ENCODE assay signal across 24 cellular contexts in the genomic region with DNA sequence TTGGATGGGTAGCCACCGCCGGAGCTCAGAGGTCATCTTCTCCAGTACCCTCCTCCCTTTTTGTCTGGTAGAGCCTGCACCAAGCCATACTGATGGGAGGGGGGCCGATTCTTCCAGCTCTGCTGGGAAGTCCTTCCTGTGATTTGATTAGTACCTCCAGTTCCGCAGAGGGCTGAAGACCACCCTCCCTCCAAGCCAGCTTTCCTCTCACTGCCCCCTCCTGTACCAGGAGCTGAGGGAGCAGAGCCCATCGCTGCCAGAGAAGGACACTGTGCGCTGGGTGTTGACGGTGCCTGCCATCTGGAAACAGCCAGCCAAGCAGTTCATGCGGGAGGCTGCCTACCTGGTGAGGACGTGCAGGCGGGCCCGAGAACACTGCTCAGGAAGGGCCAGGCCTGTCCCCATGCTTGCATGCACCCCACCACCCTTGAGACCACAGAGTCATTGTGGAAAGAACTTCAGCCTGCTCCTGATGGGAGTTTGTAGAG. TPM values are rescaled to one million over a fixed set of nuclear protein-coding genes. Genes with fewer than 3 reads are reported as not detected.
DNase-seq lines count a peak whose midpoint lies in the region; TF ChIP-seq lines count a peak whose summit lies in the region.
"Had no signal": no experiment of that assay in that cellular context is flagged by ENCODE, and none has a peak within 500 bp of the region (broad histone marks: within the 10 kb centered on the region; RNA-seq: fewer than 3 reads in every experiment).

No MANE protein-coding gene starts in this region.

- no peaks in the 10 kb centered on the region for H4K20me1 ChIP-seq in OCI-LY7 (ENCODE audit: insufficient read depth, low read length)
- no peaks in the 10 kb centered on the region for H4K20me1 ChIP-seq in osteoblast (ENCODE audit: insufficient read depth, low read length)

- peak overlapping the region; percentile 47; the same call in 1 of the 2 replicates for H3K4me2 ChIP-seq in OCI-LY7 (ENCODE audit: low read length)
- no peak overlapping the region for H3K4me2 ChIP-seq in osteoblast (ENCODE audit: insufficient read depth, low read length)

- no peak for TF ChIP-seq CTCF in OCI-LY7 (conservative IDR thresholded peaks at IDR 0.05; ENCODE audit: low read length)
- TF ChIP-seq CTCF in osteoblast (IDR thresholded peaks at IDR 0.05; ENCODE audit: extremely low read depth, low read depth, low read length): no peak

- WGBS in iPS DF 6.9 (ENCODE audit: insufficient coverage, insufficient read length): no CpG with 5 or more reads among the region's 11 CpGs

- H3K9me2 ChIP-seq in OCI-LY7 (ENCODE audit: insufficient read depth, low read length): no peaks in the 10 kb centered on the region

- H3K36me3 ChIP-seq in OCI-LY7 (ENCODE audit: insufficient read depth, low read length) (no peaks in the 10 kb centered on the region; the same call in 1 of the 2 replicates), iPS DF 6.9 (ENCODE audit: control insufficient read depth, insufficient read depth, low read length) (no peaks in the 10 kb centered on the region), osteoblast (ENCODE audit: insufficient read depth, low read length) (no peaks in the 10 kb centered on the region)
- H3K36me3 ChIP-seq: Peyer's patch, SJCRH30 had no signal

- intact Hi-C loops in OCI-LY7 (cut with micrococcal nuclease; ENCODE audit: unreplicated experiment): no loop called here

- POLR2A ChIA-PET in OCI-LY7 (lab: Charles Lee): interaction anchor here (1.1 kb wide), 1 partner anchor 12 kb away, joined by 3 read pairs; no protein-coding TSS in a partner anchor

- no peaks in the 10 kb centered on the region for H3K4me1 ChIP-seq in OCI-LY7 (ENCODE audit: insufficient read depth, low read length, poor library complexity, severe bottlenecking)
- H3K4me1 ChIP-seq in iPS DF 6.9 (ENCODE audit: control insufficient read depth, insufficient read depth, low read length): peaks cover 14% of the 10 kb centered on the region; the same call in 1 of the 2 replicates
- H3K4me1 ChIP-seq in osteoblast (ENCODE audit: insufficient read depth, low read length): no peaks in the 10 kb centered on the region
- H3K4me1 ChIP-seq: SJCRH30 had no signal

- CTCF ChIA-PET in OCI-LY7 (lab: Charles Lee; ENCODE audit: unreplicated experiment): interaction anchor here (0.6 to 1.0 kb wide), 2 partner anchors 8 to 19 kb away, joined by 3 to 11 read pairs; no protein-coding TSS in a partner anchor

- no peak overlapping the region for H3K4me3 ChIP-seq in OCI-LY7 (ENCODE audit: low read depth, low read length, poor library complexity, severe bottlenecking)
- peak overlapping the region; percentile 40; the same call in 1 of the 2 replicates for H3K4me3 ChIP-seq in iPS DF 6.9 (ENCODE audit: low read length)
- no peak overlapping the region for H3K4me3 ChIP-seq in osteoblast (ENCODE audit: insufficient read depth, low read length)
- H3K4me3 ChIP-seq: SJCRH30 had no signal

- H2AFZ ChIP-seq in OCI-LY7 (ENCODE audit: low read length) (no peak overlapping the region), osteoblast (ENCODE audit: low read length) (no peak overlapping the region)

- H3K79me2 ChIP-seq in OCI-LY7 (ENCODE audit: insufficient read depth, low read depth, low read length) (no peaks in the 10 kb centered on the region), osteoblast (ENCODE audit: insufficient read depth, low read length) (no peaks in the 10 kb centered on the region)

- no peak overlapping the region for H3K27ac ChIP-seq in OCI-LY7 (ENCODE audit: low read depth, low read length, poor library complexity, severe bottlenecking)
- H3K27ac ChIP-seq in iPS DF 6.9 (ENCODE audit: low read length): no peak overlapping the region
- H3K27ac ChIP-seq in osteoblast (ENCODE audit: low read depth, low read length): no peak overlapping the region
- H3K27ac ChIP-seq: 22Rv1, dorsolateral prefrontal cortex, Peyer's patch, SJCRH30 had no signal

- H3K27me3 ChIP-seq in iPS DF 6.9 (ENCODE audit: control insufficient read depth, insufficient read depth, low read length): peaks cover 4% of the 10 kb centered on the region
- peaks cover 2% of the 10 kb centered on the region for H3K27me3 ChIP-seq in osteoblast (ENCODE audit: insufficient read depth, low read length)
- H3K27me3 ChIP-seq: SJCRH30, upper lobe of left lung had no signal

- peak; percentile 28 for DNase-seq in NCI-H1105 treated with DMSO at 0.1 percent for 48 hours (lab: John Stamatoyannopoulos, UW)
- no peak for DNase-seq in NCI-H1105 (lab: John Stamatoyannopoulos, UW)
- DNase-seq in OCI-LY7 (ENCODE audit: low spot score): no peak
- DNase-seq in iPS DF 6.9 (ENCODE audit: low read depth, low spot score): no peak
- peak; percentile 14 for DNase-seq in osteoblast (ENCODE audit: insufficient read length, low spot score, missing footprints)
- no peak for DNase-seq in medulla oblongata (ENCODE audit: extremely low spot score)
- no peak for DNase-seq in NCI-H226
- no peak for DNase-seq in retina
- DNase-seq: DMS79, NCI-H2081 treated with DMSO at 0.1 percent for 48 hours, NCI-H510A had no signal

- BruUV-seq in OCI-LY7 (replicated peaks; lab: Mats Ljungman, UMichigan): no TSS peak

- H3K9me3 ChIP-seq in OCI-LY7 (ENCODE audit: low read length) (no peaks in the 10 kb centered on the region), iPS DF 6.9 (ENCODE audit: control insufficient read depth, insufficient read depth, low read length) (no peaks in the 10 kb centered on the region), osteoblast (ENCODE audit: low read depth, low read length) (no peaks in the 10 kb centered on the region)
- H3K9me3 ChIP-seq: Peyer's patch, SJCRH30, upper lobe of left lung had no signal

RNA-seq across cellular contexts. Expression of gene HSPA12B, which starts 13.2 kb away (rescaled TPM):
- not detected in 2 replicates for total RNA-seq in OCI-LY7 (2014; rRNA removed; shearing (Covaris generic))
- total RNA-seq in OCI-LY7 (2022) (not detected in 2 replicates), osteoblast (not detected in 2 replicates)
- total RNA-seq: activated CD4-positive, alpha-beta memory T cell treated with anti-CD3 and anti-CD28 coated beads for 36 hours; activated naive CD8-positive, alpha-beta T cell treated with anti-CD3 and anti-CD28 coated beads for 36 hours; astrocyte; mononuclear cell; natural killer cell treated with Interleukin-12 subunit alpha and Interleukin-12 subunit beta and Interleukin-15 and Interleukin-18, amount 100 ng/mL, for 72 hours; SJCRH30 had no signal

RNA-seq across cellular contexts. Expression of gene ADISSP, which starts 21.8 kb away (rescaled TPM):
- 62.1 and 66.7 TPM in 2 replicates for total RNA-seq in OCI-LY7 (2014; rRNA removed; shearing (Covaris generic))
- total RNA-seq in OCI-LY7 (2022): 58.7 and 64.4 TPM in 2 replicates
- total RNA-seq in osteoblast: 15.3 and 18.5 TPM in 2 replicates

RNA-seq across cellular contexts. Expression of gene SIGLEC1, which starts 33.3 kb away (rescaled TPM):
- not detected in 2 replicates for total RNA-seq in OCI-LY7 (2014; rRNA removed; shearing (Covaris generic))
- total RNA-seq in OCI-LY7 (2022) (0.11 TPM in 1 of 2 replicates, not detected in the other), osteoblast (under 0.01 TPM in 1 of 2 replicates, not detected in the other)
- total RNA-seq: activated naive CD8-positive, alpha-beta T cell treated with anti-CD3 and anti-CD28 coated beads for 36 hours; astrocyte; H4 had no signal

RNA-seq across cellular contexts. Expression of gene SPEF1, which starts 35.5 kb away (rescaled TPM):
- 0.09 and 0.10 TPM in 2 replicates for total RNA-seq in OCI-LY7 (2014; rRNA removed; shearing (Covaris generic))
- total RNA-seq in OCI-LY7 (2022) (0.27 TPM in 1 of 2 replicates, not detected in the other), osteoblast (under 0.01 TPM in 1 of 2 replicates, not detected in the other)
- total RNA-seq: H4, left ventricle myocardium superior, mononuclear cell, Peyer's patch, posterior vena cava had no signal

RNA-seq across cellular contexts. Expression of gene CENPB, which starts 40.8 kb away (rescaled TPM):
- 32.5 and 39.1 TPM in 2 replicates for total RNA-seq in OCI-LY7 (2014; rRNA removed; shearing (Covaris generic))
- total RNA-seq in OCI-LY7 (2022) (31.2 and 34.8 TPM in 2 replicates), osteoblast (95.5 and 101 TPM in 2 replicates)

Comparison
In these comparisons a context has a peak if more than half of its experiments do, and no peak if none do; other contexts are left out.
1. DNase-seq: peak in NCI-H1105 treated with DMSO at 0.1 percent for 48 hours (single experiment) and osteoblast (single experiment); none in NCI-H1105 (single experiment), OCI-LY7 (single experiment), iPS DF 6.9 (single experiment), medulla oblongata (single experiment), NCI-H226 (single experiment) and retina (single experiment).